ENCODE assay signal across 9 cellular contexts in the genomic region with DNA sequence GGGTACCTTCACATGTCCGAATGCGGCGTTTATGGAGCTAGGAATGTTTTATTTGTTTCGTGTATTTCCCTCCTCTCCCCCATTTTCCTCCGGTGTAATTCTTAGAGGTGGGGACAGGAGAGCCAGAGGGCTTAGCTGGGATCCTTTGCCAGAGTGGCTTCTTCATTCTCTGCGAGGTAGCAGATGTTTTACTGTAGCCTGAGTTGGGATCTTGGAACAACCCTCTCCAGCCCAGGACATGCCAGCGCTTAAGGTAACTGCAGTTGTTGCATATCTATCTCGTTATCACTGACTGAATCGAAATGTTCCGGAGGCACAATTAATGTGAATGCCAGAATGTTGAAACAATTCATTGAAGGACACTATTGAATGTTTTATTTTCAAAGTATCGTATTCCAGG. TPM values are rescaled to one million over a fixed set of nuclear protein-coding genes. Genes with fewer than 3 reads are reported as not detected.
DNase-seq lines count a peak whose midpoint lies in the region; ATAC-seq, FAIRE-seq and TF ChIP-seq lines count a peak whose summit lies in the region.
"Had no signal": no experiment of that assay in that cellular context is flagged by ENCODE, and none has a peak within 500 bp of the region (broad histone marks: within the 10 kb centered on the region; RNA-seq: fewer than 3 reads in every experiment).

No MANE protein-coding gene starts in this region.

- no peak for DNase-seq in heart left ventricle
- DNase-seq in Right ventricle myocardium inferior (ENCODE audit: missing footprints) = no peak
- DNase-seq in adrenal gland = peak in 3 of 7 donors; percentile 8 to 23 (median 18)
- DNase-seq in smooth muscle cell (lab: John Stamatoyannopoulos, UW; ENCODE audit: unreplicated experiment) = no peak
- DNase-seq in urothelium cell line (ENCODE audit: low spot score) = no peak
- DNase-seq in DMS153 (lab: John Stamatoyannopoulos, UW) = no peak
- DNase-seq: psoas muscle had no signal

- H3K9me3 ChIP-seq in heart left ventricle = no peaks in the 10 kb centered on the region
- no peaks in the 10 kb centered on the region for H3K9me3 ChIP-seq in adrenal gland (replicated peaks in 1 of 3)
- H3K9me3 ChIP-seq in iPS-18a (ENCODE audit: control insufficient read depth, low read depth, low read length) = peaks cover 6% of the 10 kb centered on the region
- no peaks in the 10 kb centered on the region for H3K9me3 ChIP-seq in smooth muscle cell (replicated peaks; ENCODE audit: low read depth)
- H3K9me3 ChIP-seq: psoas muscle had no signal

- H3K79me2 ChIP-seq in smooth muscle cell (ENCODE audit: low read depth) = no peaks in the 10 kb centered on the region

- no peaks in the 10 kb centered on the region for H4K20me1 ChIP-seq in smooth muscle cell (ENCODE audit: low read depth)

- WGBS in heart left ventricle, 4 donors = 18 to 64% (median 35%) methylated on average over 11 of the region's 11 CpGs
- 12 to 54% (median 24%) methylated on average over 10 to 11 of the region's 11 CpGs for WGBS in adrenal gland, 4 donors
- 42% methylated on average over 11 of the region's 11 CpGs for WGBS in smooth muscle cell (ENCODE audit: low lambda C conversion rate)

- H3K27me3 ChIP-seq in heart left ventricle (peaks cover 0 to 29% (median 0%) of the 10 kb centered on the region in 9 donors), adrenal gland (peaks cover 8% of the 10 kb centered on the region), iPS-18a (ENCODE audit: control insufficient read depth, insufficient read depth, low read length) (peaks cover 7% of the 10 kb centered on the region), smooth muscle cell (ENCODE audit: low read depth) (no peaks in the 10 kb centered on the region)

- H3K27ac ChIP-seq in heart left ventricle (no peak overlapping the region), adrenal gland (peak overlapping the region in 3 of 5 donors; percentile 14 to 62 (median 45)), iPS-18a (ENCODE audit: low read length) (no peak overlapping the region), smooth muscle cell (ENCODE audit: low read depth) (no peak overlapping the region)
- H3K27ac ChIP-seq: psoas muscle had no signal

- peak overlapping the region in 7 of 12 donors; percentile 22 to 54 (median 39) for H3K4me3 ChIP-seq in heart left ventricle
- peak overlapping the region in 1 of 4 donors; percentile 58 for H3K4me3 ChIP-seq in adrenal gland
- H3K4me3 ChIP-seq in iPS-18a (ENCODE audit: low read length) = peak overlapping the region; percentile 40
- H3K4me3 ChIP-seq in smooth muscle cell = peak overlapping the region; percentile 38
- H3K4me3 ChIP-seq: psoas muscle had no signal

- intact Hi-C loops in heart left ventricle (cut with DNase I) = loop anchor here in 1 of 10 donors (10.0 kb wide), 1 partner anchor 162 kb away; no protein-coding TSS in a partner anchor
- intact Hi-C loops in Right ventricle myocardium inferior (cut with DNase I) = no loop called here
- intact Hi-C loops in adrenal gland (cut with DNase I) = no loop called here

- H3K36me3 ChIP-seq in heart left ventricle = no peaks in the 10 kb centered on the region
- no peaks in the 10 kb centered on the region for H3K36me3 ChIP-seq in adrenal gland (replicated peaks in 1 of 2)
- no peaks in the 10 kb centered on the region for H3K36me3 ChIP-seq in iPS-18a (ENCODE audit: control insufficient read depth, low read depth, low read length)
- no peaks in the 10 kb centered on the region for H3K36me3 ChIP-seq in smooth muscle cell (ENCODE audit: low read depth)

- TF ChIP-seq POLR2A in heart left ventricle (IDR thresholded peaks at IDR 0.05) = no peak
- TF ChIP-seq POLR2A in adrenal gland (IDR thresholded peaks at IDR 0.05) = peak in 1 of 2 donors; percentile 17

- H3F3A ChIP-seq in smooth muscle cell (ENCODE audit: low read depth) = no peaks in the 10 kb centered on the region

- H3K9ac ChIP-seq in iPS-18a (ENCODE audit: low read length) = no peak overlapping the region
- H3K9ac ChIP-seq in smooth muscle cell (ENCODE audit: low read depth) = no peak overlapping the region

- H3K4me1 ChIP-seq in heart left ventricle (peaks cover 0 to 8% (median 0%) of the 10 kb centered on the region in 12 donors), adrenal gland (replicated peaks in 1 of 2) (no peaks in the 10 kb centered on the region), iPS-18a (ENCODE audit: control insufficient read depth, low read depth, low read length) (no peaks in the 10 kb centered on the region), smooth muscle cell (ENCODE audit: low read depth) (no peaks in the 10 kb centered on the region)
- H3K4me1 ChIP-seq: psoas muscle had no signal

- H3K4me2 ChIP-seq in smooth muscle cell = peak overlapping the region; percentile 83

- ATAC-seq in heart left ventricle (no peak), Right ventricle myocardium inferior (no peak), HG03571 (IDR thresholded peaks at IDR 0.05; ENCODE audit: unreplicated experiment) (no peak)

- TF ChIP-seq CTCF in heart left ventricle (IDR thresholded peaks at IDR 0.05) = no peak
- no peak for TF ChIP-seq CTCF in adrenal gland (IDR thresholded peaks at IDR 0.05)
- no peak for TF ChIP-seq CTCF in smooth muscle cell (IDR thresholded peaks at IDR 0.05; ENCODE audit: borderline replicate concordance, insufficient read depth, poor library complexity, severe bottlenecking)

- peak overlapping the region; percentile 49 for H2AFZ ChIP-seq in smooth muscle cell (ENCODE audit: low read depth)

- no peak for FAIRE-seq in urothelium cell line (lab: Jason Lieb, UNC)

RNA-seq across cellular contexts. Expression of a gene that starts 59.0 kb away (rescaled TPM):
- total RNA-seq in heart left ventricle (10 to 100 TPM; 15.0 to 31.8 (median 21.0) TPM), Right ventricle myocardium inferior (16.8 TPM), adrenal gland (100 to 1,000 TPM in 1 of 8 donors, 10 to 100 TPM in 7; 26.6 to 101 (median 59.4) TPM), smooth muscle cell (89.4 and 112 TPM in 2 replicates)
- polyA plus RNA-seq in heart left ventricle (10 to 100 TPM in 1 of 2 donors, 1 to 10 TPM in 1; 9.8 to 32.1 TPM), adrenal gland (100 to 1,000 TPM in 1 of 3 donors, 10 to 100 TPM in 2; 25.2 to 137 (median 27.3) TPM), smooth muscle cell (75.8 and 77.7 TPM in 2 replicates)

Comparison
In these comparisons a context has a peak if more than half of its experiments do, and no peak if none do; other contexts are left out.
1. H3K27ac ChIP-seq: peak in adrenal gland (3 of 5); none in heart left ventricle (0 of 12), iPS-18a (single experiment) and smooth muscle cell (single experiment).